ENCODE assay signal across 1 cellular context in genomic region chr17:51154176-51154575, GRCh38.
TF ChIP-seq lines count a peak whose summit lies in the region.

No MANE protein-coding gene starts in this region.

TF ChIP-seq in WTC11, 78 proteins besides CTCF, POLR2A, EP300 and RAD21 (continued from another document):
- TF ChIP-seq ZNF281 (CRISPR knock-in tag; IDR thresholded peaks at IDR 0.05) = no peak
- no peak for TF ChIP-seq ATF6 (CRISPR knock-in tag; IDR thresholded peaks at IDR 0.05)
- TF ChIP-seq ELF4 (CRISPR knock-in tag; IDR thresholded peaks at IDR 0.05; ENCODE audit: low read depth) = no peak
- TF ChIP-seq SMAD4 (CRISPR knock-in tag; IDR thresholded peaks at IDR 0.05) = no peak
- TF ChIP-seq TCF7 (CRISPR knock-in tag; IDR thresholded peaks at IDR 0.05; ENCODE audit: low read depth) = no peak
- TF ChIP-seq E2F4 (CRISPR knock-in tag; IDR thresholded peaks at IDR 0.05; ENCODE audit: borderline replicate concordance, low read depth) = no peak
- TF ChIP-seq IRF2 (CRISPR knock-in tag; IDR thresholded peaks at IDR 0.05; ENCODE audit: borderline replicate concordance, low read depth) = no peak
- no peak for TF ChIP-seq HMGXB4 (CRISPR knock-in tag; IDR thresholded peaks at IDR 0.05)
- TF ChIP-seq FOXK1 (CRISPR knock-in tag; IDR thresholded peaks at IDR 0.05) = no peak
- no peak for TF ChIP-seq ETV6 (CRISPR knock-in tag; IDR thresholded peaks at IDR 0.05)
- TF ChIP-seq AR (CRISPR knock-in tag; IDR thresholded peaks at IDR 0.05) = no peak
- no peak for TF ChIP-seq JUN (CRISPR knock-in tag; IDR thresholded peaks at IDR 0.05)
- no peak for TF ChIP-seq SP1 (CRISPR knock-in tag; conservative IDR thresholded peaks at IDR 0.05)
